Comparison of ENCODE assay signal across 32 cellular contexts in the genomic region with DNA sequence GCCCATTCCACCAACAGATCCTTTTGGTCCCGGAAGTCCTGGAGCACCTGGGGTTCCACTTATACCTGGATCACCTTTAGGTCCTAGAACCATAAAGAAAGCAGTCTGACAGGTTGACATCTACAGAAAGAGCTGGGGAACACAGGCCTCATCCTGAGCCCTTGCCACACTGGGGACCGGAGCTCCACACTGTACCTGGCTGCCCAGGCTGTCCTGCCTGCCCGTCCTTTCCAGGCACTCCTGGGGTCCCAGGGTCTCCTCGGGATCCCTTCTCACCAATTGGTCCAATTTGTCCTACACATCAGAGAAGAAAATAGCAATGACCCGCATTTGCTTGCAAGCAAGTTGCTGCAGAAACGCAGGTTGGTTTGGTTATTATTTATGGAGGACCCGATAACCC.
"Had no signal": no experiment of that assay in that cellular context is flagged by ENCODE, and none has a peak within 500 bp of the region (broad histone marks: within the 10 kb centered on the region; RNA-seq: fewer than 3 reads in every experiment).

No MANE protein-coding gene starts in this region.

- H3K4me3 Mint-ChIP-seq: activated B cell treated with CpG ODN at 0.5 μM for 24 hours; activated CD4-positive, alpha-beta memory T cell treated with anti-CD3 and anti-CD28 coated beads for 36 hours; activated CD4-positive, alpha-beta T cell treated with anti-CD3 and anti-CD28 coated beads, Interleukin-2, amount 10 ng/mL, durations not matched to agents 24 days and 14 days; activated CD8-positive, alpha-beta T cell treated with anti-CD3 and anti-CD28 coated beads for 36 hours; activated naive CD4-positive, alpha-beta T cell treated with anti-CD3 and anti-CD28 coated beads for 36 hours; activated naive CD8-positive, alpha-beta T cell treated with anti-CD3 and anti-CD28 coated beads for 36 hours; activated T-cell treated with anti-CD3 and anti-CD28 coated beads, Interleukin-2, amount 50 U/mL, for 4 hours; activated T-cell treated with anti-CD3 and anti-CD28 coated beads, Interleukin-2, amount 50 U/mL, for 72 hours; activated T-helper 1 cell treated with anti-CD3 and anti-CD28 coated beads, Interleukin-12 subunit alpha, Interleukin-12 subunit beta, Interleukin-2, Interleukin-4 antibody, amounts not matched to agents 30 ng/mL and 10 ng/mL and 1 ng/mL, durations not matched to agents 14 hours and 24 hours and 36 hours; activated T-helper 17 cell treated with anti-CD3 and anti-CD28 coated beads, Interleukin-2, amount 50 U/mL, for 72 hours; brain; T-cell; T-helper 17 cell had no signal

- H3K27ac Mint-ChIP-seq: activated B cell treated with CpG ODN at 0.5 μM for 24 hours; activated CD4-positive, alpha-beta memory T cell treated with anti-CD3 and anti-CD28 coated beads for 36 hours; activated CD4-positive, alpha-beta T cell treated with anti-CD3 and anti-CD28 coated beads, Interleukin-2, amount 10 ng/mL, durations not matched to agents 24 days and 14 days; activated CD8-positive, alpha-beta T cell treated with anti-CD3 and anti-CD28 coated beads for 36 hours; activated naive CD4-positive, alpha-beta T cell treated with anti-CD3 and anti-CD28 coated beads for 36 hours; activated naive CD8-positive, alpha-beta T cell treated with anti-CD3 and anti-CD28 coated beads for 36 hours; activated T-cell treated with anti-CD3 and anti-CD28 coated beads, Interleukin-2, amount 50 U/mL, for 72 hours; activated T-helper 1 cell treated with anti-CD3 and anti-CD28 coated beads, Interleukin-12 subunit alpha, Interleukin-12 subunit beta, Interleukin-2, Interleukin-4 antibody, amounts not matched to agents 30 ng/mL and 10 ng/mL and 1 ng/mL, durations not matched to agents 14 hours and 24 hours and 36 hours; activated T-helper 17 cell treated with anti-CD3 and anti-CD28 coated beads, Interleukin-2, amount 50 U/mL, for 72 hours; brain; T-cell; T-helper 17 cell had no signal

- FAIRE-seq: TTC549 had no signal

- ATAC-seq: activated CD8-positive, alpha-beta T cell treated with anti-CD3 and anti-CD28 coated beads for 36 hours; activated naive CD4-positive, alpha-beta T cell treated with anti-CD3 and anti-CD28 coated beads, Interleukin-2, amount 50 U/mL, for 72 hours; activated T-cell treated with anti-CD3 and anti-CD28 coated beads, Interleukin-2, amount 50 U/mL, for 4 hours; activated T-cell treated with anti-CD3 and anti-CD28 coated beads, Interleukin-2, amount 50 U/mL, for 72 hours; activated T-helper 17 cell treated with anti-CD3 and anti-CD28 coated beads, Interleukin-2, amount 50 U/mL, for 72 hours; T-cell; T-helper 17 cell had no signal

- H3K9me3 Mint-ChIP-seq: activated CD4-positive, alpha-beta T cell treated with anti-CD3 and anti-CD28 coated beads, Interleukin-2, amount 10 ng/mL, durations not matched to agents 24 days and 14 days had no signal

- H3K4me1 Mint-ChIP-seq: activated B cell treated with CpG ODN at 0.5 μM for 24 hours; activated CD4-positive, alpha-beta T cell treated with anti-CD3 and anti-CD28 coated beads, Interleukin-2, amount 10 ng/mL, durations not matched to agents 24 days and 14 days; activated naive CD8-positive, alpha-beta T cell treated with anti-CD3 and anti-CD28 coated beads for 36 hours; activated T-helper 17 cell treated with anti-CD3 and anti-CD28 coated beads, Interleukin-2, amount 50 U/mL, for 72 hours; T-cell; T-helper 17 cell had no signal

- H3K4me3 ChIP-seq: adrenal gland had no signal

- H3K27ac ChIP-seq: adrenal gland, VCaP had no signal

- DNase-seq: activated B cell treated with CpG ODN at 0.5 μM for 24 hours; activated CD4-positive, alpha-beta memory T cell treated with anti-CD3 and anti-CD28 coated beads for 36 hours; activated CD4-positive, alpha-beta T cell treated with anti-CD3 and anti-CD28 coated beads for 4 hours; activated CD4-positive, alpha-beta T cell treated with anti-CD3 and anti-CD28 coated beads, Interleukin-2, amount 10 ng/mL, durations not matched to agents 24 days and 14 days; activated CD4-positive, alpha-beta T cell treated with anti-CD3 and anti-CD28 coated beads, Interleukin-2, amount 50 U/mL, for 1 hour; activated CD4-positive, alpha-beta T cell treated with anti-CD3 and anti-CD28 coated beads, Interleukin-2, amount 50 U/mL, for 4 hours; activated CD4-positive, CD25-positive, alpha-beta regulatory T cell treated with anti-CD3 and anti-CD28 coated beads, Interleukin-2, amount 50 U/mL, for 72 hours; activated CD8-positive, alpha-beta memory T cell treated with anti-CD3 and anti-CD28 coated beads, Interleukin-2, amount 50 U/mL, for 4 hours; activated CD8-positive, alpha-beta T cell treated with anti-CD3 and anti-CD28 coated beads for 36 hours; activated effector memory CD4-positive, alpha-beta T cell treated with anti-CD3 and anti-CD28 coated beads, Interleukin-2, amount 50 U/mL, for 16 hours; activated gamma-delta T cell treated with Interleukin-2 at 50 U/mL for 16 hours; activated naive CD4-positive, alpha-beta T cell; activated naive CD4-positive, alpha-beta T cell treated with anti-CD3 and anti-CD28 coated beads for 36 hours; activated naive CD4-positive, alpha-beta T cell treated with anti-CD3 and anti-CD28 coated beads, Interleukin-2, amount 50 U/mL, for 16 hours; activated naive CD8-positive, alpha-beta T cell treated with anti-CD3 and anti-CD28 coated beads for 36 hours; activated T-cell treated with anti-CD3 and anti-CD28 coated beads for 4 hours; activated T-cell treated with anti-CD3 and anti-CD28 coated beads, Interleukin-2, amount 50 U/mL, for 1 hour; activated T-cell treated with anti-CD3 and anti-CD28 coated beads, Interleukin-2, amount 50 U/mL, for 4 hours; activated T-cell treated with anti-CD3 and anti-CD28 coated beads, Interleukin-2, amount 50 U/mL, for 72 hours; adrenal gland; amniotic stem cell; aorta; central memory CD4-positive, alpha-beta T cell; T-cell; T-helper 17 cell; T1000 had no signal

- H3K27me3 ChIP-seq: adrenal gland had no signal

- H3K27me3 Mint-ChIP-seq: activated B cell treated with CpG ODN at 0.5 μM for 24 hours; activated CD4-positive, alpha-beta T cell treated with anti-CD3 and anti-CD28 coated beads, Interleukin-2, amount 10 ng/mL, durations not matched to agents 24 days and 14 days; activated CD8-positive, alpha-beta T cell treated with anti-CD3 and anti-CD28 coated beads for 36 hours; activated naive CD8-positive, alpha-beta T cell treated with anti-CD3 and anti-CD28 coated beads for 36 hours; activated T-helper 17 cell treated with anti-CD3 and anti-CD28 coated beads, Interleukin-2, amount 50 U/mL, for 72 hours; brain had no signal

- H3K4me1 ChIP-seq: adrenal gland had no signal

- H3K36me3 Mint-ChIP-seq: activated CD4-positive, alpha-beta memory T cell treated with anti-CD3 and anti-CD28 coated beads for 36 hours; activated naive CD8-positive, alpha-beta T cell treated with anti-CD3 and anti-CD28 coated beads for 36 hours; T-cell had no signal

- H3K9me3 ChIP-seq: adrenal gland had no signal
